ENCODE assay signal across 8 cellular contexts in the genomic region with DNA sequence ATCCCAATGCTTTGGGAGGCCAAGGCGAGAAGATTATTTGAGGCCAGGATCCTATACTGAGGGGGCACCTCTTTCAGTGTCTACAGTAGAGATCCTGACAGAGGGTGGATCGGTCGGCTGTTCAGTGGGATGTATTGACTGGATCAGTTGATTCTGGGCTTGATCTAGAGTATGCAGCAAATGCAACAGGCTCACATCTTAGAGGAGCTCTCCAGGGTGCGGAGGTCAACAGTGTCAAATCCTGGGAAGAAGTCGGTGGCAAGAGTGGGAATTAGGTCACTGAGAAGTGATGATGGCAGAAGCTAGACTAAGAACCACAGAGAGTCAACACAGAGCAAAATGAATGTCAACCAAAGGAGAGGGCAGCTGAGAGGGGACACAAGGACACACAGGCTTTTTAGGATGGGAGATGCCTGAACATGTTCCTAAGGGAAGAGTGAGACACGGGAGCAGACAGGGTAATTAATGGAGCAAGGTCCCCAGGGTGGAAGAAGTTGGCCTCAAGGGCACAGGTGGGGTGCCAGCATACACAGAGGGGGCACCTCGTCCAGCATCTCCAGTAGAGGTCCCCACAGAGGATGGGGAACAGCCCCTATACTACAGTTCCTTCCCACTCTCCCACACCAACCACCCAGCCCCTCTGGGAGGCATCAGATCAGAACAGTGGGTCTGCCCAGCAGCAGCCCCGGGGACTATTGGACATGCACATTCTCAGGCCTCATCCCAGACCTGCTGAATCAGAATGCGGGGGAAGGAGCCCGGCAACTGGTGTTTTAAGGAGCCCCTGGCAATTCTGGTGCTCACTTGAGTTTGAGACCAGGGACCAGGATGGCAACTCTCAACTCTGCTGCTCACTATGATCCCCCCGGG. TPM values are rescaled to one million over a fixed set of nuclear protein-coding genes. Genes with fewer than 3 reads are reported as not detected.
A peak's percentile ranks its signal among the peaks of the same experiment; 100 is the strongest.
DNase-seq lines count a peak whose midpoint lies in the region; ATAC-seq and TF ChIP-seq lines count a peak whose summit lies in the region.

No MANE protein-coding gene starts in this region.

- H3K27me3 ChIP-seq in GM23338 (ENCODE audit: insufficient read depth) = no peaks in the 10 kb centered on the region
- no peaks in the 10 kb centered on the region for H3K27me3 ChIP-seq in esophagus (ENCODE audit: control insufficient read depth in 1 of 2, insufficient read depth in 2 of 2, low read length in 2 of 2)
- H3K27me3 ChIP-seq in smooth muscle cell (ENCODE audit: low read depth) = no peaks in the 10 kb centered on the region
- no peaks in the 10 kb centered on the region for H3K27me3 ChIP-seq in suprapubic skin

- no peaks in the 10 kb centered on the region for H3K9me3 ChIP-seq in T-helper 17 cell (ENCODE audit: control insufficient read depth, low read length, poor library complexity, severe bottlenecking)
- H3K9me3 ChIP-seq in esophagus (ENCODE audit: control insufficient read depth in 2 of 2, insufficient read depth in 1 of 2, low read depth in 1 of 2, low read length in 1 of 2) = no peaks in the 10 kb centered on the region
- H3K9me3 ChIP-seq in smooth muscle cell (replicated peaks; ENCODE audit: low read depth) = no peaks in the 10 kb centered on the region
- H3K9me3 ChIP-seq in suprapubic skin = no peaks in the 10 kb centered on the region

- no peak overlapping the region for H3K4me2 ChIP-seq in GM23338
- peak overlapping the region; percentile 57 for H3K4me2 ChIP-seq in smooth muscle cell

- H3K9me3 Mint-ChIP-seq in GM23338 = no peaks in the 10 kb centered on the region

- no peak for TF ChIP-seq POLR2A in suprapubic skin (IDR thresholded peaks at IDR 0.05)

- H3F3A ChIP-seq in GM23338 (replicated peaks; ENCODE audit: low read depth) = no peaks in the 10 kb centered on the region
- peaks cover 6% of the 10 kb centered on the region for H3F3A ChIP-seq in smooth muscle cell (ENCODE audit: low read depth)

- H3K79me2 ChIP-seq in GM23338 (replicated peaks; ENCODE audit: insufficient read depth) (no peaks in the 10 kb centered on the region), smooth muscle cell (ENCODE audit: low read depth) (no peaks in the 10 kb centered on the region)

- no peak for ATAC-seq in GM23338
- ATAC-seq in T-helper 17 cell = no peak
- no peak for ATAC-seq in omental fat pad (ENCODE audit: low FRiP score)
- ATAC-seq in GM21619 (IDR thresholded peaks at IDR 0.05; ENCODE audit: unreplicated experiment) = no peak

- H3K36me3 Mint-ChIP-seq in GM23338 (ENCODE audit: low read depth) (peaks cover 42% of the 10 kb centered on the region), T-helper 17 cell (ENCODE audit: low read depth) (peaks cover 20% of the 10 kb centered on the region)

- 79 to 84% methylated on average over 11 of the region's 11 CpGs for WGBS in esophagus, 2 donors
- 92% methylated on average over 11 of the region's 11 CpGs for WGBS in smooth muscle cell (ENCODE audit: low lambda C conversion rate)
- 80% methylated on average over 11 of the region's 11 CpGs for WGBS in suprapubic skin

- H2AFZ ChIP-seq in GM23338 (no peak overlapping the region), smooth muscle cell (ENCODE audit: low read depth) (no peak overlapping the region)

- peak overlapping the region; percentile 39; the same call in 1 of the 2 replicates for H3K27ac ChIP-seq in GM23338 (ENCODE audit: low read depth)
- peak overlapping the region; percentile 79 to 91 for H3K27ac ChIP-seq in esophagus (ENCODE audit: low read depth in 2 of 2, low read length in 1 of 2)
- no peak overlapping the region for H3K27ac ChIP-seq in smooth muscle cell (ENCODE audit: low read depth)
- H3K27ac ChIP-seq in suprapubic skin = no peak overlapping the region
- no peak overlapping the region for H3K27ac ChIP-seq in caudate nucleus (ENCODE audit: low read depth, low read length)

- peaks cover 4% of the 10 kb centered on the region for H3K27me3 Mint-ChIP-seq in GM23338 (ENCODE audit: insufficient read depth, low read depth, poor library complexity)
- no peaks in the 10 kb centered on the region for H3K27me3 Mint-ChIP-seq in T-helper 17 cell

- no peak overlapping the region for H3K4me3 ChIP-seq in GM23338
- H3K4me3 ChIP-seq in esophagus (ENCODE audit: low read depth in 1 of 2, low read length in 2 of 2) = no peak overlapping the region
- no peak overlapping the region for H3K4me3 ChIP-seq in smooth muscle cell
- H3K4me3 ChIP-seq in suprapubic skin = no peak overlapping the region

- no peaks in the 10 kb centered on the region for H3K9me2 ChIP-seq in GM23338 (ENCODE audit: insufficient read depth)

- H3K36me3 ChIP-seq in GM23338 (ENCODE audit: insufficient read depth) (peaks cover 12% of the 10 kb centered on the region; the same call in 1 of the 2 replicates), esophagus (ENCODE audit: control insufficient read depth in 2 of 2, insufficient read depth in 2 of 2, low read length in 1 of 2) (peaks cover 0 to 23% of the 10 kb centered on the region in 2 donors), smooth muscle cell (ENCODE audit: low read depth) (no peaks in the 10 kb centered on the region), suprapubic skin (peaks cover 38% of the 10 kb centered on the region)

- no peaks in the 10 kb centered on the region for H3K4me1 ChIP-seq in GM23338 (ENCODE audit: insufficient read depth)
- peaks cover 2 to 10% of the 10 kb centered on the region in 2 donors for H3K4me1 ChIP-seq in esophagus (ENCODE audit: control insufficient read depth in 2 of 2, insufficient read depth in 2 of 2, low read length in 1 of 2)
- H3K4me1 ChIP-seq in smooth muscle cell (ENCODE audit: low read depth) = peaks cover 10% of the 10 kb centered on the region
- peaks cover 30% of the 10 kb centered on the region for H3K4me1 ChIP-seq in suprapubic skin

- H3K4me3 Mint-ChIP-seq in GM23338 (no peak overlapping the region), T-helper 17 cell (no peak overlapping the region)

- DNase-seq in GM23338 (ENCODE audit: low spot score) (no peak), T-helper 17 cell (no peak), smooth muscle cell (lab: John Stamatoyannopoulos, UW; ENCODE audit: unreplicated experiment) (no peak), suprapubic skin (ENCODE audit: low spot score in 2 of 2) (no peak), omental fat pad (ENCODE audit: low spot score) (no peak), caudate nucleus (lab: John Stamatoyannopoulos, UW) (no peak)

- no peak overlapping the region for H3K9ac ChIP-seq in smooth muscle cell (ENCODE audit: low read depth)

- no peaks in the 10 kb centered on the region; the same call in 1 of the 2 replicates for H4K20me1 ChIP-seq in GM23338 (replicated peaks; ENCODE audit: insufficient read depth)
- H4K20me1 ChIP-seq in smooth muscle cell (ENCODE audit: low read depth) = peaks cover 5% of the 10 kb centered on the region

- TF ChIP-seq EP300 in suprapubic skin (IDR thresholded peaks at IDR 0.05) = no peak

- peak overlapping the region; percentile 78 for H3K27ac Mint-ChIP-seq in GM23338
- peak overlapping the region; percentile 91 for H3K27ac Mint-ChIP-seq in T-helper 17 cell

- H3K4me1 Mint-ChIP-seq in GM23338 (peaks cover 7% of the 10 kb centered on the region; the same call in 2 of the 3 replicates), T-helper 17 cell (peaks cover 48% of the 10 kb centered on the region)

- TF ChIP-seq CTCF in GM23338 (conservative IDR thresholded peaks at IDR 0.05; ENCODE audit: low read depth in 2 of 2) (peak in 1 of 2 experiments; percentile 2; a peak in 1 of 4 replicates), smooth muscle cell (IDR thresholded peaks at IDR 0.05; ENCODE audit: borderline replicate concordance, insufficient read depth, poor library complexity, severe bottlenecking) (no peak), suprapubic skin (IDR thresholded peaks at IDR 0.05) (no peak), omental fat pad (IDR thresholded peaks at IDR 0.05) (no peak)

TF ChIP-seq in GM23338, 12 proteins besides CTCF, POLR2A, EP300 and RAD21 (continues in another document):
- TF ChIP-seq, protein P1, sequence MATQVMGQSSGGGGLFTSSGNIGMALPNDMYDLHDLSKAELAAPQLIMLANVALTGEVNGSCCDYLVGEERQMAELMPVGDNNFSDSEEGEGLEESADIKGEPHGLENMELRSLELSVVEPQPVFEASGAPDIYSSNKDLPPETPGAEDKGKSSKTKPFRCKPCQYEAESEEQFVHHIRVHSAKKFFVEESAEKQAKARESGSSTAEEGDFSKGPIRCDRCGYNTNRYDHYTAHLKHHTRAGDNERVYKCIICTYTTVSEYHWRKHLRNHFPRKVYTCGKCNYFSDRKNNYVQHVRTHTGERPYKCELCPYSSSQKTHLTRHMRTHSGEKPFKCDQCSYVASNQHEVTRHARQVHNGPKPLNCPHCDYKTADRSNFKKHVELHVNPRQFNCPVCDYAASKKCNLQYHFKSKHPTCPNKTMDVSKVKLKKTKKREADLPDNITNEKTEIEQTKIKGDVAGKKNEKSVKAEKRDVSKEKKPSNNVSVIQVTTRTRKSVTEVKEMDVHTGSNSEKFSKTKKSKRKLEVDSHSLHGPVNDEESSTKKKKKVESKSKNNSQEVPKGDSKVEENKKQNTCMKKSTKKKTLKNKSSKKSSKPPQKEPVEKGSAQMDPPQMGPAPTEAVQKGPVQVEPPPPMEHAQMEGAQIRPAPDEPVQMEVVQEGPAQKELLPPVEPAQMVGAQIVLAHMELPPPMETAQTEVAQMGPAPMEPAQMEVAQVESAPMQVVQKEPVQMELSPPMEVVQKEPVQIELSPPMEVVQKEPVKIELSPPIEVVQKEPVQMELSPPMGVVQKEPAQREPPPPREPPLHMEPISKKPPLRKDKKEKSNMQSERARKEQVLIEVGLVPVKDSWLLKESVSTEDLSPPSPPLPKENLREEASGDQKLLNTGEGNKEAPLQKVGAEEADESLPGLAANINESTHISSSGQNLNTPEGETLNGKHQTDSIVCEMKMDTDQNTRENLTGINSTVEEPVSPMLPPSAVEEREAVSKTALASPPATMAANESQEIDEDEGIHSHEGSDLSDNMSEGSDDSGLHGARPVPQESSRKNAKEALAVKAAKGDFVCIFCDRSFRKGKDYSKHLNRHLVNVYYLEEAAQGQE (IDR thresholded peaks at IDR 0.05; ENCODE audit: unreplicated experiment) = no peak
- no peak for TF ChIP-seq JUNB (IDR thresholded peaks at IDR 0.05; ENCODE audit: unreplicated experiment)

RNA-seq across cellular contexts. Expression of a gene that starts 10.0 kb away (rescaled TPM):
- 14.5 and 21.2 TPM in 2 replicates for total RNA-seq in GM23338 (2014; rRNA removed; shearing (Covaris generic))
- polyA plus RNA-seq in GM23338 (2016; fragmentation: Nextera tagmentation; extraction: Ambion mirVana) = 12.2 and 13.8 TPM in 2 replicates
- 100 to 1,000 TPM; 462 to 497 TPM for total RNA-seq in T-helper 17 cell
- 10 to 100 TPM; 36.0 to 52.8 TPM for polyA plus RNA-seq in esophagus
- total RNA-seq in smooth muscle cell = 17.4 and 19.3 TPM in 2 replicates
- 14.1 and 26.9 TPM in 2 replicates for polyA plus RNA-seq in smooth muscle cell
- total RNA-seq in suprapubic skin = 10 to 100 TPM; 57.6 to 88.6 (median 74.9) TPM
- 100 to 1,000 TPM in 2 of 4 donors, 10 to 100 TPM in 2; 50.0 to 139 (median 83.7) TPM for total RNA-seq in omental fat pad

RNA-seq across cellular contexts. Expression of a gene that starts 48.5 kb away (rescaled TPM):
- total RNA-seq in GM23338 (2014; rRNA removed; shearing (Covaris generic)) = 55.5 and 58.7 TPM in 2 replicates
- polyA plus RNA-seq in GM23338 (2016; fragmentation: Nextera tagmentation; extraction: Ambion mirVana) (36.2 and 38.1 TPM in 2 replicates), esophagus (10 to 100 TPM; 17.0 to 17.6 TPM), smooth muscle cell (17.6 and 31.4 TPM in 2 replicates)
- total RNA-seq in T-helper 17 cell (100 to 1,000 TPM; 418 to 474 TPM), smooth muscle cell (14.3 and 29.0 TPM in 2 replicates), suprapubic skin (100 to 1,000 TPM in 1 of 4 donors, 10 to 100 TPM in 3; 60.1 to 118 (median 74.4) TPM), omental fat pad (100 to 1,000 TPM in 2 of 4 donors, 10 to 100 TPM in 2; 32.5 to 162 (median 86.7) TPM)

Comparison
In these comparisons a context has a peak if more than half of its experiments do, and no peak if none do; other contexts are left out.
1. H3K27ac ChIP-seq: peak in GM23338 (single experiment) and esophagus (2 of 2); none in smooth muscle cell (single experiment), suprapubic skin (single experiment) and caudate nucleus (single experiment).